In the genomic region with DNA sequence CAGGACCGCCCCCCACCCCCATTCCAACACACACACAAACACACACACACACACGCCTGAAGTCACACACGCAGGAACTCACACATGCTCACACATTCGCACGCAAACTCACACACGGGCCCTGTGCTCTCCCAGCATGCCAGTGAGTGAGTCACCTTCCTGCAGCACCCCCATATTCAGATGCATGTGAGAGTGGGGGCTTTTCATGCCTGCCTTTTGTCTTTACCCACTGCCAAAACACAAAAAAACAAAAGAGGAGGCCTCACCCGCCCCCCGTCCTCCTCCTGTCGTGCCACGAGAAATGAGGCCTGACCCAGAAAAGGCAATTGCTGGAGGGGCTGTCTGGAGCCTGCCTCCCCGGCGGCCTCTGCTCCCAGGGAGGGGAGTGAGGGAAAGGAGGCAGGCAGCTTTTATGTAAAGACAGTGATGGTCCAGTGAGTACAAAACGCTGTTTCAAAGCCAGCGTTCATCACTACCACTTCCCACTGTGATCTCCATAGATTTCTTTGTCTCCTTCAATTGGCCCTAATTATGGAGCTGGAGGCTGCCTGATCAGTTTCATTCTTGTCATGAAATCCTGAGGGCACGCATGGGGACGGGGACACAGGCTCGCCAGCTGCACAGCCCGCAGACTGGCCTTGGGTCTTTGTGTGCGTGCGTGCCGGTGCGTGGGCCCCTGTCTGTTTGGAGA, we compare ENCODE assay signal across 11 cellular contexts. TPM values are rescaled to one million over a fixed set of nuclear protein-coding genes. Genes with fewer than 3 reads are reported as not detected.
DNase-seq lines count a peak whose midpoint lies in the region; FAIRE-seq and TF ChIP-seq lines count a peak whose summit lies in the region.
"Had no signal": no experiment of that assay in that cellular context is flagged by ENCODE, and none has a peak within 500 bp of the region (broad histone marks: within the 10 kb centered on the region; RNA-seq: fewer than 3 reads in every experiment).

No MANE protein-coding gene starts in this region.

- no peak overlapping the region for H4K91ac ChIP-seq in H9 (ENCODE audit: insufficient read length, low read depth, low read length)

- FAIRE-seq in RCC 7860 (lab: Jason Lieb, UNC) = no peak
- FAIRE-seq: bronchial epithelial cell, islet of Langerhans had no signal

- no peak overlapping the region for H3K4ac ChIP-seq in H9 (ENCODE audit: low read depth, low read length)

- no peak overlapping the region for H2AFZ ChIP-seq in H9 (ENCODE audit: low read length)

- H4K8ac ChIP-seq in H9 (replicated peaks; ENCODE audit: insufficient read length, low read depth, low read length) = no peak overlapping the region

- H3K79me2 ChIP-seq in H9 (ENCODE audit: insufficient read depth, low read length) = peaks cover 2% of the 10 kb centered on the region; the same call in 1 of the 2 replicates

- H3K4me1 ChIP-seq in H9 (ENCODE audit: insufficient read depth, low read length) = peaks cover 19% of the 10 kb centered on the region
- H3K4me1 ChIP-seq in NT2/D1 (ENCODE audit: insufficient read depth, insufficient read length) = peaks cover 69% of the 10 kb centered on the region

- H3K9me3 Mint-ChIP-seq in H9 = peaks cover 0 to 2% of the 10 kb centered on the region in 2 experiments; a peak in 2 of 5 replicates

- H3K23ac ChIP-seq in H9 (ENCODE audit: insufficient read length, low read depth, low read length) = no peak overlapping the region

- no peak overlapping the region for H3K27ac ChIP-seq in H9 (ENCODE audit: insufficient read length, low read depth, low read length)

- peak overlapping the region; percentile 18 for H3K18ac ChIP-seq in H9 (ENCODE audit: insufficient read length, low read depth, low read length)

- peak overlapping the region; percentile 76 to 97 (median 89); a peak in 6 of 7 replicates for H3K27ac Mint-ChIP-seq in H9

- TF ChIP-seq CTCF in H9 (conservative IDR thresholded peaks at IDR 0.05) = no peak
- TF ChIP-seq CTCF in fibroblast of pulmonary artery (IDR thresholded peaks at IDR 0.05; ENCODE audit: low read length, missing control alignments) = no peak

- no peak overlapping the region for H2BK20ac ChIP-seq in H9 (ENCODE audit: low read depth, low read length, poor library complexity, severe bottlenecking)

- H3K56ac ChIP-seq in H9 (ENCODE audit: insufficient read length, low read depth, low read length) = no peak overlapping the region

- DNase-seq in H9 (no peak), NT2/D1 (ENCODE audit: low read depth, low spot score) (peak; percentile 76), fibroblast of pulmonary artery (ENCODE audit: low read depth) (peak; percentile 69), skeletal muscle cell (ENCODE audit: low read depth) (peak; percentile 72), 8988T (no peak), T1000 (lab: John Stamatoyannopoulos, UW) (no peak), SKM-1 treated with dmso at 0.1 percent for 144 hours (lab: John Stamatoyannopoulos, UW; ENCODE audit: unreplicated experiment) (no peak), RCC 7860 (ENCODE audit: low spot score) (no peak)
- DNase-seq: stimulated activated CD4-positive, alpha-beta T cell treated with anti-CD3 and anti-CD28 coated beads, Interleukin-4, amount 100 ng/mL, for 1 hour had no signal

- peak overlapping the region; percentile 48 for H3K4me3 ChIP-seq in NT2/D1 (ENCODE audit: insufficient read length, low read depth)
- H3K4me3 ChIP-seq in fibroblast of pulmonary artery (replicated peaks; ENCODE audit: low read depth, low read length) = no peak overlapping the region
- H3K4me3 ChIP-seq in skeletal muscle cell (ENCODE audit: low read depth, low read length) = no peak overlapping the region

- no peak overlapping the region for H2BK12ac ChIP-seq in H9 (ENCODE audit: insufficient read length, low read depth, low read length)

- H2BK5ac ChIP-seq in H9 (ENCODE audit: insufficient read length, low read length) = no peak overlapping the region

- peaks cover 8% of the 10 kb centered on the region for H3K36me3 ChIP-seq in NT2/D1 (ENCODE audit: insufficient read depth, insufficient read length, low read length)

- peaks cover 42% of the 10 kb centered on the region for H3K27me3 Mint-ChIP-seq in H9 (ENCODE audit: low read depth)

- no peak overlapping the region for H3T11ph ChIP-seq in H9 (ENCODE audit: low read length)

- H3K9me3 ChIP-seq in H9 (ENCODE audit: control insufficient read depth, low read depth, low read length) (no peaks in the 10 kb centered on the region), NT2/D1 (ENCODE audit: insufficient read depth, low read length) (no peaks in the 10 kb centered on the region)

- no CpG with 5 or more reads among the region's 22 CpGs for WGBS in H9 (ENCODE audit: extremely low coverage, insufficient read length, low lambda C conversion rate)

- no peak overlapping the region for H2AK5ac ChIP-seq in H9 (ENCODE audit: insufficient read length, low read length)

- peaks cover 86 to 88% of the 10 kb centered on the region in 2 experiments for H3K4me1 Mint-ChIP-seq in H9

- H3K79me1 ChIP-seq in H9 (ENCODE audit: insufficient read depth, low read depth, low read length, poor library complexity, severe bottlenecking) = no peaks in the 10 kb centered on the region

- peaks cover 5 to 6% (median 6%) of the 10 kb centered on the region in 3 experiments; a peak in 6 of 7 replicates for H3K36me3 Mint-ChIP-seq in H9 (ENCODE audit: insufficient read depth in 1 of 3, low read depth in 3 of 3)

- H3K14ac ChIP-seq in H9 (ENCODE audit: insufficient read depth, low read length) = peak overlapping the region; percentile 8; the same call in 1 of the 2 replicates

- H3K9ac ChIP-seq in H9 (ENCODE audit: extremely low read depth, insufficient read length, low read length) (no peak overlapping the region), NT2/D1 (ENCODE audit: insufficient read length, low read depth) (peak overlapping the region; percentile 91)

- peak overlapping the region; percentile 0 for H3K4me2 ChIP-seq in H9 (ENCODE audit: insufficient read depth, insufficient read length, low read length)

- peak overlapping the region; percentile 42 to 64 for H3K4me3 Mint-ChIP-seq in H9

- no peaks in the 10 kb centered on the region for H4K20me1 ChIP-seq in H9 (ENCODE audit: control insufficient read depth, insufficient read depth, insufficient read length)

- H4K5ac ChIP-seq in H9 (ENCODE audit: insufficient read length, low read depth, low read length) = no peak overlapping the region

- H3K23me2 ChIP-seq in H9 (ENCODE audit: insufficient read length, low read depth, low read length, poor library complexity, severe bottlenecking) = no peaks in the 10 kb centered on the region

- H2BK15ac ChIP-seq in H9 (ENCODE audit: low read depth, low read length) = no peak overlapping the region

- no peak overlapping the region for H2BK120ac ChIP-seq in H9 (ENCODE audit: low read depth, low read length, poor library complexity, severe bottlenecking)

- H3K27me3 ChIP-seq in H9 (ENCODE audit: insufficient read depth, low read length) = no peaks in the 10 kb centered on the region; the same call in 1 of the 2 replicates
- H3K27me3 ChIP-seq in NT2/D1 (ENCODE audit: insufficient read depth, insufficient read length) = peaks cover 8% of the 10 kb centered on the region

RNA-seq across cellular contexts. Expression of gene GSE1, which starts 29.5 kb away (rescaled TPM):
- total RNA-seq in H9 (2021) = 123 and 125 TPM in 2 replicates

Comparison
In these comparisons a context has a peak if more than half of its experiments do, and no peak if none do; other contexts are left out.
1. DNase-seq: peak in NT2/D1 (single experiment), fibroblast of pulmonary artery (single experiment) and skeletal muscle cell (single experiment); none in H9 (single experiment), 8988T (single experiment), T1000 (single experiment), SKM-1 treated with dmso at 0.1 percent for 144 hours (single experiment) and RCC 7860 (single experiment).